In the genomic region with DNA sequence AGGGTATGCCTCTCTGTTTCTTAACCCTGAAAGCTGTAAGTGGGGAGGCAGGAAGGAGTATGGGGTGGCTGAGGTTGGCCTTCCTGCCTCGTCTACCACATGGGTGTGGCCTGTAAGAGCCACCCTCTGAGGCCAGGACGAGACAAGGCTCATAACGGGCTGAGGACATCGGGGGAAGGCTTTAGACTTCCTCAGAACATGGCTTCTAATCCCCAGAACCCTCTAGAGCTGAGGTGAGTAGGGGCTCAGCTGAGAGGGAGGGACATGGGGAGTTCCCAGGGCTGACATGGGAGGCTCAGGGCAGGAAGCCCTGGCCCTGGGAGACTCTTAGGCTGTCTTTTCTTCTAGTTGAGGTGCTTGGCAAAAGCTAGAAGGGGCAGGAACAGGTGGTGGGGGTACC, we compare ENCODE assay signal across 15 cellular contexts. TPM values are rescaled to one million over a fixed set of nuclear protein-coding genes. Genes with fewer than 3 reads are reported as not detected.
DNase-seq lines count a peak whose midpoint lies in the region; ATAC-seq, FAIRE-seq and TF ChIP-seq lines count a peak whose summit lies in the region.
"Had no signal": no experiment of that assay in that cellular context is flagged by ENCODE, and none has a peak within 500 bp of the region (broad histone marks: within the 10 kb centered on the region; RNA-seq: fewer than 3 reads in every experiment).

No MANE protein-coding gene starts in this region.

- 67 to 86% (median 67%) methylated on average over 4 of the region's 4 CpGs for WGBS in small intestine, 3 donors

- H3K9me3 ChIP-seq in small intestine (ENCODE audit: control insufficient read depth, low read depth), result no peaks in the 10 kb centered on the region
- H3K9me3 ChIP-seq: ascending aorta, SK-N-SH had no signal

- H3K4me3 Mint-ChIP-seq in activated CD4-positive, alpha-beta T cell treated with anti-CD3 and anti-CD28 coated beads, Interleukin-2, amount 10 ng/mL, durations not matched to agents 24 days and 14 days, result peak overlapping the region; percentile 87
- peak overlapping the region; percentile 55 for H3K4me3 Mint-ChIP-seq in activated naive CD4-positive, alpha-beta T cell treated with anti-CD3 and anti-CD28 coated beads, Interleukin-2, amount 50 U/mL, for 24 hours
- H3K4me3 Mint-ChIP-seq: GM23338 had no signal

- H3K27me3 ChIP-seq in small intestine (ENCODE audit: control insufficient read depth in 2 of 2, insufficient read depth in 2 of 2, low read length in 2 of 2), result no peaks in the 10 kb centered on the region
- H3K27me3 ChIP-seq: ascending aorta had no signal

- H3K27ac Mint-ChIP-seq in activated CD4-positive, alpha-beta T cell treated with anti-CD3 and anti-CD28 coated beads, Interleukin-2, amount 10 ng/mL, durations not matched to agents 24 days and 14 days, result peak overlapping the region; percentile 88
- peak overlapping the region; percentile 46 for H3K27ac Mint-ChIP-seq in activated naive CD4-positive, alpha-beta T cell treated with anti-CD3 and anti-CD28 coated beads, Interleukin-2, amount 50 U/mL, for 24 hours
- H3K27ac Mint-ChIP-seq: GM23338 had no signal

- no peak for FAIRE-seq in small intestine (lab: Jason Lieb, UNC)

- TF ChIP-seq CTCF in NB4 (IDR thresholded peaks at IDR 0.05; ENCODE audit: low read depth, low read length), result no peak

- H3K27me3 Mint-ChIP-seq in activated CD4-positive, alpha-beta T cell treated with anti-CD3 and anti-CD28 coated beads, Interleukin-2, amount 10 ng/mL, durations not matched to agents 24 days and 14 days, result no peaks in the 10 kb centered on the region
- no peaks in the 10 kb centered on the region for H3K27me3 Mint-ChIP-seq in activated naive CD4-positive, alpha-beta T cell treated with anti-CD3 and anti-CD28 coated beads, Interleukin-2, amount 50 U/mL, for 24 hours

- H3K4me3 ChIP-seq in NB4 (ENCODE audit: low read depth, low read length) (peak overlapping the region; percentile 32), small intestine (ENCODE audit: low read depth in 1 of 2, low read length in 2 of 2) (no peak overlapping the region)
- H3K4me3 ChIP-seq: ascending aorta, GM23338 had no signal

- TF ChIP-seq POLR2A in NB4 (IDR thresholded peaks at IDR 0.05; ENCODE audit: extremely low read depth, insufficient read length), result no peak

- no peaks in the 10 kb centered on the region for H3K9me3 Mint-ChIP-seq in activated CD4-positive, alpha-beta T cell treated with anti-CD3 and anti-CD28 coated beads, Interleukin-2, amount 10 ng/mL, durations not matched to agents 24 days and 14 days
- H3K9me3 Mint-ChIP-seq in activated naive CD4-positive, alpha-beta T cell treated with anti-CD3 and anti-CD28 coated beads, Interleukin-2, amount 50 U/mL, for 24 hours, result no peaks in the 10 kb centered on the region
- H3K9me3 Mint-ChIP-seq: GM23338 had no signal

- H3K27ac ChIP-seq in small intestine (ENCODE audit: low read depth in 1 of 2, low read length in 1 of 2), result no peak overlapping the region
- H3K27ac ChIP-seq: ascending aorta had no signal

- peaks cover 1% of the 10 kb centered on the region for H3K36me3 Mint-ChIP-seq in activated CD4-positive, alpha-beta T cell treated with anti-CD3 and anti-CD28 coated beads, Interleukin-2, amount 10 ng/mL, durations not matched to agents 24 days and 14 days (ENCODE audit: low read depth)
- H3K36me3 Mint-ChIP-seq in activated naive CD4-positive, alpha-beta T cell treated with anti-CD3 and anti-CD28 coated beads, Interleukin-2, amount 50 U/mL, for 24 hours, result no peaks in the 10 kb centered on the region

- H3K4me1 Mint-ChIP-seq in activated CD4-positive, alpha-beta T cell treated with anti-CD3 and anti-CD28 coated beads, Interleukin-2, amount 10 ng/mL, durations not matched to agents 24 days and 14 days, result peaks cover 27% of the 10 kb centered on the region
- H3K4me1 Mint-ChIP-seq in activated naive CD4-positive, alpha-beta T cell treated with anti-CD3 and anti-CD28 coated beads, Interleukin-2, amount 50 U/mL, for 24 hours, result peaks cover 15% of the 10 kb centered on the region

- H3K36me3 ChIP-seq in small intestine (ENCODE audit: control insufficient read depth in 2 of 2, insufficient read depth in 2 of 2, low read length in 2 of 2), result no peaks in the 10 kb centered on the region
- H3K36me3 ChIP-seq: ascending aorta had no signal

- ATAC-seq in GM21423 (IDR thresholded peaks at IDR 0.05; ENCODE audit: unreplicated experiment), result no peak
- ATAC-seq in GM18511 (IDR thresholded peaks at IDR 0.05; ENCODE audit: unreplicated experiment), result no peak
- ATAC-seq: GM23338 had no signal

- H3K4me1 ChIP-seq in small intestine (ENCODE audit: control insufficient read depth in 2 of 2, insufficient read depth in 1 of 2, low read depth in 1 of 2, low read length in 1 of 2), result no peaks in the 10 kb centered on the region
- H3K4me1 ChIP-seq: ascending aorta had no signal

- DNase-seq in activated CD4-positive, alpha-beta T cell treated with anti-CD3 and anti-CD28 coated beads, Interleukin-2, amount 10 ng/mL, durations not matched to agents 24 days and 14 days, result peak; percentile 88
- DNase-seq in activated CD4-positive, alpha-beta T cell treated with anti-CD3 and anti-CD28 coated beads for 1 hour, result no peak
- DNase-seq in NB4 (ENCODE audit: low read depth) (peak; percentile 70), small intestine (peak; percentile 23), GM03348 (ENCODE audit: low spot score) (no peak)
- DNase-seq: ACHN, foreskin fibroblast, NCI-H2107, SK-N-SH had no signal

- intact Hi-C loops in activated CD4-positive, alpha-beta T cell treated with anti-CD3 and anti-CD28 coated beads, Interleukin-2, amount 10 ng/mL, durations not matched to agents 24 days and 14 days (cut with micrococcal nuclease), result no loop called here

RNA-seq across cellular contexts. Expression of a gene that starts 36.7 kb away (rescaled TPM):
- 0.09 TPM in 1 of 2 replicates, not detected in the other for total RNA-seq in activated CD4-positive, alpha-beta T cell treated with anti-CD3 and anti-CD28 coated beads, Interleukin-2, amount 10 ng/mL, durations not matched to agents 24 days and 14 days
- polyA plus RNA-seq in small intestine, result 1 to 10 TPM in 2 of 3 donors, under 1 TPM in 1; 0.46 to 4.9 (median 1.6) TPM
- total RNA-seq: ascending aorta, urinary bladder had no signal
- polyA plus RNA-seq: SK-N-SH, urinary bladder had no signal

Comparison
In these comparisons a context has a peak if more than half of its experiments do, and no peak if none do; other contexts are left out.
1. DNase-seq: peak in activated CD4-positive, alpha-beta T cell treated with anti-CD3 and anti-CD28 coated beads, Interleukin-2, amount 10 ng/mL, durations not matched to agents 24 days and 14 days (single experiment), NB4 (single experiment) and small intestine (single experiment); none in activated CD4-positive, alpha-beta T cell treated with anti-CD3 and anti-CD28 coated beads for 1 hour (single experiment) and GM03348 (single experiment).